Comparison of ENCODE assay signal across 26 cellular contexts in the genomic region with DNA sequence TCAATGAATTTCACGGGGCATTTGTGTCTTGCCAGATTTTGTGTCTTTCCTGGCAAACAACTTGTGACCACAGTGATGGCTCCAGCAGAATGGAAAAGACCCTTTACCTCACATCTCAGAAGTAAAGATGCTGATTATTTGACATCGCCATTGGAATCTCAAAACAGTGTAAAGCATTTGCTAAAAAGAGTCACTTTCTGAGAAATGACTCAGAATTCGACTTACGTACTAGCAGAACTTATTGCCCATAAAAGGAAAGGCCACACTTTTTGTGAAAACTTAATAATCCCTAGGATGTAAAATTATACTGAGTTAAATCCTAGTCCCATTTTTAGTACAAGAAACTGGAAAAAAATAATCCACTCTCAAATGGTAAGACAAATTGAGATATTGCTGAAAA. TPM values are rescaled to one million over a fixed set of nuclear protein-coding genes. Genes with fewer than 3 reads are reported as not detected.
"Had no signal": no experiment of that assay in that cellular context is flagged by ENCODE, and none has a peak within 500 bp of the region (broad histone marks: within the 10 kb centered on the region; RNA-seq: fewer than 3 reads in every experiment).

No MANE protein-coding gene starts in this region.

- H3K36me3 Mint-ChIP-seq: type B pancreatic cell had no signal

- H3K4me3 Mint-ChIP-seq: effector memory CD8-positive, alpha-beta T cell; naive thymus-derived CD8-positive, alpha-beta T cell; T-helper 17 cell; type B pancreatic cell had no signal

- H3K27ac Mint-ChIP-seq: effector memory CD8-positive, alpha-beta T cell; naive thymus-derived CD8-positive, alpha-beta T cell; T-helper 17 cell; type B pancreatic cell had no signal

- ATAC-seq: effector memory CD8-positive, alpha-beta T cell; gastrocnemius medialis; left lung; lower lobe of right lung; naive thymus-derived CD8-positive, alpha-beta T cell; right cardiac atrium; T-helper 17 cell had no signal

- H3K9me3 Mint-ChIP-seq: type B pancreatic cell had no signal

- DNase-seq: activated CD4-positive, CD25-positive, alpha-beta regulatory T cell treated with anti-CD3 and anti-CD28 coated beads, Interleukin-2, amount 50 U/mL, for 72 hours; activated effector memory CD4-positive, alpha-beta T cell treated with Interleukin-2 at 50 U/mL for 16 hours; activated T-cell treated with anti-CD3 and anti-CD28 coated beads for 4 hours; amygdala; caudate nucleus; cortex of kidney; effector memory CD8-positive, alpha-beta T cell; erythroblast; gastrocnemius medialis; glutamatergic neuron; left lung; lower lobe of right lung; mesenchymal stem cell; naive thymus-derived CD8-positive, alpha-beta T cell; posterior cingulate gyrus; right cardiac atrium; SK-N-SH; stimulated activated CD4-positive, alpha-beta T cell treated with anti-CD3 and anti-CD28 coated beads, Interleukin-15, amount 100 ng/mL, for 24 hours; stimulated activated CD4-positive, alpha-beta T cell treated with anti-CD3 and anti-CD28 coated beads, Interleukin-2, amount 100 ng/mL, for 24 hours; stimulated activated naive CD4-positive, alpha-beta T cell treated with Interleukin-2 at 50 U/mL for 16 hours; substantia nigra; SW 1271; T-helper 17 cell; uterus had no signal

- H3K27me3 Mint-ChIP-seq: effector memory CD8-positive, alpha-beta T cell; naive thymus-derived CD8-positive, alpha-beta T cell; T-helper 17 cell had no signal

RNA-seq across cellular contexts. Expression of gene PRKCQ, which starts 35.9 kb away (rescaled TPM):
- total RNA-seq: osteoblast had no signal
